In the genomic region with DNA sequence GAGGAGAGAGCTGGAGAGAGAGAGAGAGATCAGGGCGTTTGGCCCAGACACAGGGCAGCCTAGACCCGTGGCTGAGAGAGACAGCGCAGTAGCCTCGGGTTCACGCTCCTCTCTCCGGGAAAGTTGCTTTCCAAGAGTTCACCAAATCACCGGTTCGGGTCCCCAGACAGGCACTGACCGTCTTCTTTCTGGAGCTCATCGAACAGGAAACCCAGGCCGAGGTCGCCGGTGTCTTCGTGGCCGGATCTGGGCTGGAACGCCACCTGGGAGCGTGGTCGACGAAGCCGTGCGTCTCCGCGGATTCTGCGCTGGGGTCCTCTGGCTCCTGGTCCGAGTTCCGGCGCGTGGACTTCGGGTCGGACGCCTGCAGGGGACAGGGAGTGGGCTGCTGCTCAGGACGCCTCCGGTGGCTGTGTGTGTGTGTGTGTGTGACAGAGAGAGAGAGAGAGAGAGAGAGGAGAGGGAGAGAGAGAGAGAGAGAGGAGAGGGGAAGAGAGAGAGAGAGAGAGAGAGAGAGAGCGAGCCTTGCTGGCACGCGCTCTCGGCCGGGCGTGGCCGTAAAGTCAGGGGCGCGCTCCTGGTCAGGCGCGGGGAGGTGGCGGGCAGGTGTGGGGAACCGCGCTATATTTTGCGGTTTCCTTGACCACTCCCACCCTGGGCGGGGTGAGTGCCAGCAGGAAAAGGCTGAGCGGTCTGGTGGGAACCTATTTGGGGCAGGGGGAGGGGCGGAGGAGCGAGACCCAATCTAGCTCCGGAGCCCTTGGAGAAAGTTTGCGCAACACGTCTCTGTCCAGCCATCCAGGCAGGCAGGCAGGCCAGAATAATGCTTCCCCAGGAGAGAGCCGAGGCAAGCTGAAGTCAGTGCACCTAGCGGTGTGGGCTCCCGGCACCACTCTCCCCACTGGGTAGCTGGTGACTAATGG, we compare ENCODE assay signal across 1 cellular context.
TF ChIP-seq lines count a peak whose summit lies in the region.

No MANE protein-coding gene starts in this region.

TF ChIP-seq in H1, 55 proteins besides CTCF, POLR2A, EP300 and RAD21:
- TF ChIP-seq RBBP5 (IDR thresholded peaks at IDR 0.05; ENCODE audit: borderline replicate concordance, low read depth, low read length) = 0 out of 2 replicates have a peak, but pooled peaks have one; percentile 11
- no peak for TF ChIP-seq SAP30 (IDR thresholded peaks at IDR 0.05; ENCODE audit: insufficient read depth, insufficient replicate concordance, low read length)
- TF ChIP-seq JUN (IDR thresholded peaks at IDR 0.05; ENCODE audit: low read depth, low read length) = no peak
- TF ChIP-seq, protein P1, sequence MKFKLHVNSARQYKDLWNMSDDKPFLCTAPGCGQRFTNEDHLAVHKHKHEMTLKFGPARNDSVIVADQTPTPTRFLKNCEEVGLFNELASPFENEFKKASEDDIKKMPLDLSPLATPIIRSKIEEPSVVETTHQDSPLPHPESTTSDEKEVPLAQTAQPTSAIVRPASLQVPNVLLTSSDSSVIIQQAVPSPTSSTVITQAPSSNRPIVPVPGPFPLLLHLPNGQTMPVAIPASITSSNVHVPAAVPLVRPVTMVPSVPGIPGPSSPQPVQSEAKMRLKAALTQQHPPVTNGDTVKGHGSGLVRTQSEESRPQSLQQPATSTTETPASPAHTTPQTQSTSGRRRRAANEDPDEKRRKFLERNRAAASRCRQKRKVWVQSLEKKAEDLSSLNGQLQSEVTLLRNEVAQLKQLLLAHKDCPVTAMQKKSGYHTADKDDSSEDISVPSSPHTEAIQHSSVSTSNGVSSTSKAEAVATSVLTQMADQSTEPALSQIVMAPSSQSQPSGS (IDR thresholded peaks at IDR 0.05; ENCODE audit: low read length) = no peak
- no peak for TF ChIP-seq NANOG (IDR thresholded peaks at IDR 0.05; ENCODE audit: insufficient read depth, low read depth, low read length, poor library complexity, severe bottlenecking)
- TF ChIP-seq JUND (IDR thresholded peaks at IDR 0.05; ENCODE audit: low read length) = peak; percentile 40; the same call in 1 of the 2 replicates
- TF ChIP-seq NRF1 (IDR thresholded peaks at IDR 0.05; ENCODE audit: low read depth, low read length) = no peak
- TF ChIP-seq KDM5A (IDR thresholded peaks at IDR 0.05; ENCODE audit: low read length) = no peak
- TF ChIP-seq EGR1 (IDR thresholded peaks at IDR 0.05; ENCODE audit: borderline replicate concordance, low read depth, low read length) = no peak
- TF ChIP-seq CBX5 (IDR thresholded peaks at IDR 0.05; ENCODE audit: low read depth, low read length) = no peak
- no peak for TF ChIP-seq BACH1 (IDR thresholded peaks at IDR 0.05; ENCODE audit: low read length)
- no peak for TF ChIP-seq HDAC6 (IDR thresholded peaks at IDR 0.05; ENCODE audit: low read depth, low read length)
- no peak for TF ChIP-seq RNF2 (IDR thresholded peaks at IDR 0.05; ENCODE audit: borderline replicate concordance, low read depth, low read length, missing control alignments, poor library complexity, severe bottlenecking)
- no peak for TF ChIP-seq TBP (IDR thresholded peaks at IDR 0.05; ENCODE audit: low read depth, low read length)
- peak; percentile 78 for TF ChIP-seq CEBPB (IDR thresholded peaks at IDR 0.05; ENCODE audit: low read depth, low read length)
- no peak for TF ChIP-seq POU5F1 (IDR thresholded peaks at IDR 0.05; ENCODE audit: low read depth, low read length)
- TF ChIP-seq POLR2AphosphoS5 (IDR thresholded peaks at IDR 0.05; ENCODE audit: low read depth, low read length) = no peak
- TF ChIP-seq BRCA1 (IDR thresholded peaks at IDR 0.05; ENCODE audit: low read depth, low read length) = no peak
- no peak for TF ChIP-seq ASH2L (IDR thresholded peaks at IDR 0.05; ENCODE audit: low read length)
- TF ChIP-seq, protein P2, sequence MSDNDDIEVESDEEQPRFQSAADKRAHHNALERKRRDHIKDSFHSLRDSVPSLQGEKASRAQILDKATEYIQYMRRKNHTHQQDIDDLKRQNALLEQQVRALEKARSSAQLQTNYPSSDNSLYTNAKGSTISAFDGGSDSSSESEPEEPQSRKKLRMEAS (IDR thresholded peaks at IDR 0.05) = peak; percentile 44
- TF ChIP-seq KDM1A (IDR thresholded peaks at IDR 0.05; ENCODE audit: borderline replicate concordance, low read length) = no peak
- no peak for TF ChIP-seq SP1 (IDR thresholded peaks at IDR 0.05; ENCODE audit: low read depth, low read length)
- TF ChIP-seq SUZ12 (IDR thresholded peaks at IDR 0.05; ENCODE audit: low read length) = peak; percentile 77
- no peak for TF ChIP-seq SIRT6 (IDR thresholded peaks at IDR 0.05; ENCODE audit: low read length)
- no peak for TF ChIP-seq CREB1 (IDR thresholded peaks at IDR 0.05)
- peak; percentile 69 for TF ChIP-seq EZH2 (IDR thresholded peaks at IDR 0.05; ENCODE audit: low read depth, low read length, severe bottlenecking)
- peak; percentile 59 for TF ChIP-seq KDM4A (IDR thresholded peaks at IDR 0.05; ENCODE audit: low read depth, low read length, severe bottlenecking)
- TF ChIP-seq FOSL1 (IDR thresholded peaks at IDR 0.05; ENCODE audit: insufficient read depth, low read depth, low read length) = no peak
